8 cellular contexts compared by ENCODE assay signal in the genomic region with DNA sequence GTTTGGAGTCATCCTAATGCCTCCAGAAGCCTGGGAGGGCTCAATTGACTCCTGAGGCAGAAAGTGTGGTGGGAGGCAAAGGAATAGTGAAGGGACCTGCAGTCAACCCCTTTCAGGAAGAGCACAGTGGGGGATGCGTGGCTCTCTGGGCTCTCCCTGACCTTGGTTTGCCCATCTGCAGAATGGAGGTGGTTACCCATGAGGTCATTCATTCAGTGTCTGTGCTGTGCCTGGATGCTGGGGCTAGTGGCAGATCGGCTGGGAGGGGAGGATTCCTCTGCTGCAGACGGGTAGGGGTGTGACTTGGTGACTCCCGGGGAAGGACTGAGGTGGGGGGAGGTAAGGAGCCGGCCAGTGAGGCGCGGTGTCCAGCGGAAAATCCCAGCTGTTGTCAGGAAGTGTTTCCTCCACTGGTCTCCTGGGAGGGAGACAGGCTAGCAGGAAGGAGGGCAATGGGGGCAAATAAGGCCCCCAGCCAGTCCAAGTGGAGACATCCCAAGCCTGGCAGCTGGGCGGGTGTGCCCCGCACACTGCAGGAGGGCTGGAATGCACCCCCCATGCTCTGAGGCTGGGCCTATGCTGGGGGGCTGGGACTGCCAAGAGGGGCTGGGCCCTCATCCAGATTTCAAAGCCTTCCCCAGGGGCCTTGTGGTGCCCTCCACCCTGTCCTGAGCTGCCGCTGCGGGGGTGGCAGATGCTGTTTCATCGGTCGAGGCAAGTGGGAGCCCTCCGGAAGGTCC. TPM values are rescaled to one million over a fixed set of nuclear protein-coding genes. Genes with fewer than 3 reads are reported as not detected.
DNase-seq lines count a peak whose midpoint lies in the region; ATAC-seq and TF ChIP-seq lines count a peak whose summit lies in the region.

No MANE protein-coding gene starts in this region.

- no peak overlapping the region for H3K4me3 Mint-ChIP-seq in CD8-positive, alpha-beta T cell
- peak overlapping the region; percentile 24 for H3K4me3 Mint-ChIP-seq in mesothelial cell of epicardium
- no peak overlapping the region for H3K4me3 Mint-ChIP-seq in CD4-positive, alpha-beta T cell

- no peak for ATAC-seq in CD8-positive, alpha-beta T cell
- ATAC-seq in HG02852 (IDR thresholded peaks at IDR 0.05; ENCODE audit: unreplicated experiment): no peak
- no peak for ATAC-seq in activated naive CD4-positive, alpha-beta T cell treated with anti-CD3 and anti-CD28 coated beads, Interleukin-2, amount 50 U/mL, for 72 hours
- ATAC-seq in CD4-positive, alpha-beta T cell (ENCODE audit: poor library complexity): no peak

- no peak overlapping the region for H3K4me3 ChIP-seq in CD8-positive, alpha-beta T cell (ENCODE audit: low read depth, low read length)
- peak overlapping the region; percentile 47 for H3K4me3 ChIP-seq in coronary artery

- H3K27me3 ChIP-seq in CD8-positive, alpha-beta T cell (ENCODE audit: insufficient read depth, low read length): no peaks in the 10 kb centered on the region
- H3K27me3 ChIP-seq in CD4-positive, alpha-beta T cell (ENCODE audit: control insufficient read depth, insufficient read depth, low read length): peaks cover 2% of the 10 kb centered on the region

- H3K27ac ChIP-seq in CD8-positive, alpha-beta T cell (ENCODE audit: low read depth, low read length): no peak overlapping the region
- peak overlapping the region; percentile 72 to 94 for H3K27ac ChIP-seq in coronary artery
- no peak overlapping the region for H3K27ac ChIP-seq in CD4-positive, alpha-beta T cell (ENCODE audit: low read depth, low read length)

- H3K27me3 Mint-ChIP-seq in CD8-positive, alpha-beta T cell (ENCODE audit: low read depth): peaks cover 3% of the 10 kb centered on the region
- no peaks in the 10 kb centered on the region for H3K27me3 Mint-ChIP-seq in mesothelial cell of epicardium (ENCODE audit: low read depth)
- H3K27me3 Mint-ChIP-seq in CD4-positive, alpha-beta T cell: peaks cover 11% of the 10 kb centered on the region

- H3K36me3 ChIP-seq in CD8-positive, alpha-beta T cell (ENCODE audit: insufficient read depth, low read length): no peaks in the 10 kb centered on the region

- intact Hi-C loops in CD8-positive, alpha-beta T cell (cut with DNase I, micrococcal nuclease): no loop called here
- intact Hi-C loops in CD4-positive, alpha-beta T cell (cut with DNase I, micrococcal nuclease): no loop called here

- no peak for DNase-seq in CD8-positive, alpha-beta T cell
- DNase-seq in LHCN-M2 (ENCODE audit: low read depth) (peak; percentile 97), coronary artery (ENCODE audit: low spot score) (peak; percentile 87), mesothelial cell of epicardium (ENCODE audit: low spot score in 2 of 2, unreplicated experiment in 2 of 2) (no peak), T-helper 2 cell (no peak)
- DNase-seq in activated naive CD4-positive, alpha-beta T cell treated with anti-CD3 and anti-CD28 coated beads, Interleukin-2, amount 50 U/mL, for 72 hours (ENCODE audit: low spot score in 2 of 2): no peak
- no peak for DNase-seq in CD4-positive, alpha-beta T cell

- no peaks in the 10 kb centered on the region for H3K36me3 Mint-ChIP-seq in CD8-positive, alpha-beta T cell
- no peaks in the 10 kb centered on the region for H3K36me3 Mint-ChIP-seq in mesothelial cell of epicardium
- no peaks in the 10 kb centered on the region for H3K36me3 Mint-ChIP-seq in activated naive CD4-positive, alpha-beta T cell treated with anti-CD3 and anti-CD28 coated beads, Interleukin-2, amount 50 U/mL, for 72 hours
- H3K36me3 Mint-ChIP-seq in CD4-positive, alpha-beta T cell (ENCODE audit: low read depth): no peaks in the 10 kb centered on the region

- peaks cover 40% of the 10 kb centered on the region for H3K4me1 Mint-ChIP-seq in CD8-positive, alpha-beta T cell (ENCODE audit: low read depth)
- peaks cover 62% of the 10 kb centered on the region for H3K4me1 Mint-ChIP-seq in mesothelial cell of epicardium
- H3K4me1 Mint-ChIP-seq in CD4-positive, alpha-beta T cell (ENCODE audit: low read depth): peaks cover 5% of the 10 kb centered on the region

- no peak for TF ChIP-seq CTCF in CD8-positive, alpha-beta T cell (IDR thresholded peaks at IDR 0.05)
- TF ChIP-seq CTCF in coronary artery (IDR thresholded peaks at IDR 0.05): no peak
- no peak for TF ChIP-seq CTCF in mesothelial cell of epicardium (IDR thresholded peaks at IDR 0.05; ENCODE audit: unreplicated experiment)
- no peak for TF ChIP-seq CTCF in CD4-positive, alpha-beta T cell (IDR thresholded peaks at IDR 0.05)

- no peaks in the 10 kb centered on the region for H3K9me3 Mint-ChIP-seq in CD8-positive, alpha-beta T cell
- H3K9me3 Mint-ChIP-seq in mesothelial cell of epicardium: no peaks in the 10 kb centered on the region
- H3K9me3 Mint-ChIP-seq in activated naive CD4-positive, alpha-beta T cell treated with anti-CD3 and anti-CD28 coated beads, Interleukin-2, amount 50 U/mL, for 72 hours: no peaks in the 10 kb centered on the region
- no peaks in the 10 kb centered on the region for H3K9me3 Mint-ChIP-seq in CD4-positive, alpha-beta T cell

- H3K4me1 ChIP-seq in CD8-positive, alpha-beta T cell (ENCODE audit: insufficient read depth, low read length): peaks cover 8% of the 10 kb centered on the region

- H3K9me3 ChIP-seq in CD8-positive, alpha-beta T cell (ENCODE audit: low read length): no peaks in the 10 kb centered on the region
- H3K9me3 ChIP-seq in CD4-positive, alpha-beta T cell (ENCODE audit: control insufficient read depth, low read length): no peaks in the 10 kb centered on the region

- CTCF ChIA-PET in CD8-positive, alpha-beta T cell (lab: Charles Lee): interaction anchor here (0.9 to 1.4 kb wide), 6 partner anchors 9 to 106 kb away, joined by 3 to 5 read pairs (median 4); no protein-coding TSS in a partner anchor
- CTCF ChIA-PET in CD4-positive, alpha-beta T cell (lab: Charles Lee): no interaction called here

- POLR2A ChIA-PET in CD8-positive, alpha-beta T cell (lab: Charles Lee): interaction anchor here (1.5 to 1.8 kb wide), 2 partner anchors 10 to 11 kb away, joined by 3 to 7 read pairs; a partner anchor contains a TSS
- POLR2A ChIA-PET in CD4-positive, alpha-beta T cell (lab: Charles Lee): interaction anchor here (2.9 kb wide), 1 partner anchor 11 kb away, joined by 8 read pairs; no protein-coding TSS in a partner anchor

- peak overlapping the region; percentile 30 for H3K27ac Mint-ChIP-seq in CD8-positive, alpha-beta T cell
- peak overlapping the region; percentile 94 for H3K27ac Mint-ChIP-seq in mesothelial cell of epicardium
- H3K27ac Mint-ChIP-seq in activated naive CD4-positive, alpha-beta T cell treated with anti-CD3 and anti-CD28 coated beads, Interleukin-2, amount 50 U/mL, for 72 hours: no peak overlapping the region
- no peak overlapping the region for H3K27ac Mint-ChIP-seq in CD4-positive, alpha-beta T cell

RNA-seq across cellular contexts. Expression of a gene that starts 10.9 kb away (rescaled TPM):
- 1 to 10 TPM; 4.1 to 4.7 TPM for total RNA-seq in CD8-positive, alpha-beta T cell
- total RNA-seq in LHCN-M2 (2014; rRNA removed): 240 and 264 TPM in 2 replicates
- polyA plus RNA-seq in LHCN-M2 (2012): 111 TPM
- total RNA-seq in mesothelial cell of epicardium: 35.7 to 38.3 TPM (median 37.4 TPM) in 3 replicates
- 1 to 10 TPM; 1.8 to 3.5 TPM for total RNA-seq in activated naive CD4-positive, alpha-beta T cell treated with anti-CD3 and anti-CD28 coated beads, Interleukin-2, amount 50 U/mL, for 72 hours
- 1 to 10 TPM; 1.9 to 2.7 TPM for total RNA-seq in CD4-positive, alpha-beta T cell

Comparison
In these comparisons a context has a peak if more than half of its experiments do, and no peak if none do; other contexts are left out.
1. DNase-seq: peak in LHCN-M2 (single experiment) and coronary artery (single experiment); none in CD8-positive, alpha-beta T cell (0 of 7), mesothelial cell of epicardium (0 of 2), activated naive CD4-positive, alpha-beta T cell treated with anti-CD3 and anti-CD28 coated beads, Interleukin-2, amount 50 U/mL, for 72 hours (0 of 2), CD4-positive, alpha-beta T cell (0 of 10) and T-helper 2 cell (0 of 5).
2. H3K27ac ChIP-seq: peak in coronary artery (2 of 2); none in CD8-positive, alpha-beta T cell (single experiment) and CD4-positive, alpha-beta T cell (single experiment).
3. H3K27ac Mint-ChIP-seq: peak in CD8-positive, alpha-beta T cell (single experiment) and mesothelial cell of epicardium (single experiment); none in activated naive CD4-positive, alpha-beta T cell treated with anti-CD3 and anti-CD28 coated beads, Interleukin-2, amount 50 U/mL, for 72 hours (0 of 2) and CD4-positive, alpha-beta T cell (single experiment).